9 cellular contexts compared by ENCODE assay signal in the genomic region with DNA sequence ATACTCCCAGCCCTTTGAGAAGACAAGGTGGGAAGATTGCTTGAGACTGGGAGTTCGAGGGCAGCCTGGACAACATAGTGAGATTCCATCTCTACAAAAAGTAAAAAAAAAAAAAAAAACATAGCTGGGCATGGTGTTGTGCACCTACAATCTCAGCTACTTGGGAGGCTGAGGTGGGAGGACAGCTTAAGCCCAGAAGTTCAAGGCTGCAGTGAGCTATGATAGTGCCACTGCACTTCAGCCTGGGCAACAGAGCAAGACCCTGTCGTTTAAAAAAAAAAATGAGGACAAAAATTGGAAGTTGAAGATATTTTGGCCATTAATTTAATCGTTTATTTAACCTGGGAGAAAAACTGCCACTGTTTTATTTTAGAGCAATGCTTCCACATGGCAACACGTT. TPM values are rescaled to one million over a fixed set of nuclear protein-coding genes. Genes with fewer than 3 reads are reported as not detected.
DNase-seq lines count a peak whose midpoint lies in the region; ATAC-seq and TF ChIP-seq lines count a peak whose summit lies in the region.
"Had no signal": no experiment of that assay in that cellular context is flagged by ENCODE, and none has a peak within 500 bp of the region (broad histone marks: within the 10 kb centered on the region; RNA-seq: fewer than 3 reads in every experiment).

No MANE protein-coding gene starts in this region.

- H3K27me3 Mint-ChIP-seq in activated CD8-positive, alpha-beta T cell treated with anti-CD3 and anti-CD28 coated beads for 36 hours, result peaks cover 3% of the 10 kb centered on the region

- H3K27ac ChIP-seq in SK-N-SH (ENCODE audit: low read depth in 2 of 2, low read length in 1 of 2) (peak overlapping the region in 1 of 2 experiments; percentile 45; a peak in 1 of 4 replicates), smooth muscle cell (ENCODE audit: low read depth) (no peak overlapping the region)
- H3K27ac ChIP-seq: adrenal gland had no signal

- H3K9ac ChIP-seq in SK-N-SH (peak overlapping the region; percentile 73; the same call in 1 of the 2 replicates), smooth muscle cell (ENCODE audit: low read depth) (no peak overlapping the region)

- H2AFZ ChIP-seq in SK-N-SH (ENCODE audit: low read depth) (no peak overlapping the region), smooth muscle cell (ENCODE audit: low read depth) (no peak overlapping the region)

- H3K36me3 Mint-ChIP-seq in activated CD8-positive, alpha-beta T cell treated with anti-CD3 and anti-CD28 coated beads for 36 hours (ENCODE audit: low read depth), result peaks cover 29% of the 10 kb centered on the region

- ATAC-seq in SK-N-SH treated with all-trans-retinoic acid at 6 μM for 48 hours (no peak), GM21619 (IDR thresholded peaks at IDR 0.05; ENCODE audit: unreplicated experiment) (no peak), HG03196 (IDR thresholded peaks at IDR 0.05; ENCODE audit: unreplicated experiment) (no peak), sciatic nerve (no peak)
- no peak for ATAC-seq in activated CD8-positive, alpha-beta T cell treated with anti-CD3 and anti-CD28 coated beads for 36 hours

- H3K4me3 Mint-ChIP-seq in activated CD8-positive, alpha-beta T cell treated with anti-CD3 and anti-CD28 coated beads for 36 hours, result peak overlapping the region; percentile 86

- H3K9me3 Mint-ChIP-seq in activated CD8-positive, alpha-beta T cell treated with anti-CD3 and anti-CD28 coated beads for 36 hours, result no peaks in the 10 kb centered on the region

- H3K9me2 ChIP-seq in SK-N-SH, result no peaks in the 10 kb centered on the region

- no peak for TF ChIP-seq RAD21 in SK-N-SH (IDR thresholded peaks at IDR 0.05; ENCODE audit: low read length)

- H3K36me3 ChIP-seq in SK-N-SH (replicated peaks in 1 of 2; ENCODE audit: control insufficient read depth in 1 of 2, insufficient read depth in 2 of 2, low read length in 1 of 2) (peaks cover 5 to 18% of the 10 kb centered on the region in 2 experiments), smooth muscle cell (ENCODE audit: low read depth) (no peaks in the 10 kb centered on the region)
- H3K36me3 ChIP-seq: adrenal gland had no signal

- DNase-seq in SK-N-SH (no peak), smooth muscle cell (lab: John Stamatoyannopoulos, UW; ENCODE audit: unreplicated experiment) (no peak), sciatic nerve (ENCODE audit: low spot score) (no peak)
- no peak for DNase-seq in activated CD8-positive, alpha-beta T cell treated with anti-CD3 and anti-CD28 coated beads for 36 hours

- TF ChIP-seq EP300 in SK-N-SH (IDR thresholded peaks at IDR 0.05; ENCODE audit: borderline replicate concordance in 1 of 2, low read depth in 1 of 2, low read length in 1 of 2), result no peak

- H3K9me3 ChIP-seq in SK-N-SH, result no peaks in the 10 kb centered on the region
- no peaks in the 10 kb centered on the region for H3K9me3 ChIP-seq in smooth muscle cell (replicated peaks; ENCODE audit: low read depth)
- H3K9me3 ChIP-seq: adrenal gland had no signal

- peaks cover 55% of the 10 kb centered on the region for H3K4me1 Mint-ChIP-seq in activated CD8-positive, alpha-beta T cell treated with anti-CD3 and anti-CD28 coated beads for 36 hours (ENCODE audit: low read depth)

- H3K27ac Mint-ChIP-seq in activated CD8-positive, alpha-beta T cell treated with anti-CD3 and anti-CD28 coated beads for 36 hours, result peak overlapping the region; percentile 66

- H3K4me1 ChIP-seq in SK-N-SH (ENCODE audit: control insufficient read depth in 1 of 2, insufficient read depth in 2 of 2, low read depth in 1 of 2, low read length in 1 of 2) (peaks cover 11 to 42% of the 10 kb centered on the region in 2 experiments; a peak in 3 of 4 replicates), smooth muscle cell (ENCODE audit: low read depth) (peaks cover 10% of the 10 kb centered on the region)

- H3F3A ChIP-seq in SK-N-SH (replicated peaks; ENCODE audit: insufficient read depth), result peaks cover 4% of the 10 kb centered on the region
- no peaks in the 10 kb centered on the region for H3F3A ChIP-seq in smooth muscle cell (ENCODE audit: low read depth)

- WGBS in SK-N-SH (ENCODE audit: low lambda C conversion rate), result 13% methylated on average over 4 of the region's 4 CpGs
- 72% methylated on average over 4 of the region's 4 CpGs for WGBS in smooth muscle cell (ENCODE audit: low lambda C conversion rate)

- intact Hi-C loops in activated CD8-positive, alpha-beta T cell treated with anti-CD3 and anti-CD28 coated beads for 36 hours (cut with micrococcal nuclease), result no loop called here
- intact Hi-C loops in sciatic nerve (cut with DNase I), result no loop called here

- TF ChIP-seq CTCF in SK-N-SH (IDR thresholded peaks at IDR 0.05) (no peak), smooth muscle cell (IDR thresholded peaks at IDR 0.05; ENCODE audit: borderline replicate concordance, insufficient read depth, poor library complexity, severe bottlenecking) (no peak)
- no peak for TF ChIP-seq CTCF in activated CD8-positive, alpha-beta T cell treated with anti-CD3 and anti-CD28 coated beads for 36 hours (IDR thresholded peaks at IDR 0.05)

- H3K79me2 ChIP-seq in SK-N-SH (ENCODE audit: insufficient read depth), result peaks cover 61% of the 10 kb centered on the region
- H3K79me2 ChIP-seq in smooth muscle cell (ENCODE audit: low read depth), result peaks cover 41% of the 10 kb centered on the region

- H3K4me3 ChIP-seq in SK-N-SH (ENCODE audit: low read depth in 2 of 2, low read length in 1 of 2) (peak overlapping the region; percentile 98 to 99), iPS-11a (ENCODE audit: low read depth, low read length) (peak overlapping the region; percentile 93), smooth muscle cell (peak overlapping the region; percentile 92)

- peaks cover 29% of the 10 kb centered on the region for H4K20me1 ChIP-seq in SK-N-SH (ENCODE audit: insufficient read depth)
- H4K20me1 ChIP-seq in smooth muscle cell (ENCODE audit: low read depth), result peaks cover 31% of the 10 kb centered on the region

- CTCF ChIA-PET in SK-N-SH (lab: Yijun Ruan, JAX), result interaction anchor here (0.6 to 2.1 kb wide), 3 partner anchors 178 to 209 kb away, joined by 3 to 9 read pairs (median 6); no protein-coding TSS in a partner anchor
- CTCF ChIA-PET in activated CD8-positive, alpha-beta T cell treated with anti-CD3 and anti-CD28 coated beads for 36 hours (lab: Charles Lee), result interaction anchor here (0.8 to 4.0 kb wide), 6 partner anchors 9 to 220 kb away, joined by 3 to 26 read pairs (median 6); a partner anchor contains a TSS

- no peaks in the 10 kb centered on the region for H3K27me3 ChIP-seq in SK-N-SH (ENCODE audit: insufficient read depth)
- no peaks in the 10 kb centered on the region for H3K27me3 ChIP-seq in smooth muscle cell (ENCODE audit: low read depth)
- H3K27me3 ChIP-seq: adrenal gland had no signal

- POLR2A ChIA-PET in SK-N-SH (lab: Yijun Ruan, JAX), result no interaction called here
- POLR2A ChIA-PET in activated CD8-positive, alpha-beta T cell treated with anti-CD3 and anti-CD28 coated beads for 36 hours (lab: Charles Lee), result interaction anchor here (1.0 to 2.0 kb wide), 5 partner anchors 17 to 221 kb away, joined by 3 to 9 read pairs (median 5); a partner anchor contains a TSS

- peak overlapping the region; percentile 97 for H3K4me2 ChIP-seq in SK-N-SH
- peak overlapping the region; percentile 99 for H3K4me2 ChIP-seq in smooth muscle cell

TF ChIP-seq in SK-N-SH, 30 proteins besides CTCF, POLR2A, EP300 and RAD21:
- TF ChIP-seq CHD2 (IDR thresholded peaks at IDR 0.05; ENCODE audit: low read length, partially characterized antibody), result no peak

TF ChIP-seq in SK-N-SH treated with all-trans-retinoic acid at 6 μM for 48 hours, 23 proteins besides CTCF, POLR2A, EP300 and RAD21 (continues in another document):
- TF ChIP-seq ESRRG (CRISPR knock-in tag; IDR thresholded peaks at IDR 0.05) (no peak), ZNF565 (CRISPR knock-in tag; conservative IDR thresholded peaks at IDR 0.05; ENCODE audit: low read depth) (no peak), ZNF70 (CRISPR knock-in tag; IDR thresholded peaks at IDR 0.05) (no peak), TOX (CRISPR knock-in tag; IDR thresholded peaks at IDR 0.05; ENCODE audit: borderline replicate concordance) (no peak), TCF4 (CRISPR knock-in tag; IDR thresholded peaks at IDR 0.05; ENCODE audit: borderline replicate concordance) (no peak), ZFP3 (CRISPR knock-in tag; IDR thresholded peaks at IDR 0.05) (no peak), BACH2 (CRISPR knock-in tag; IDR thresholded peaks at IDR 0.05; ENCODE audit: borderline replicate concordance) (no peak), RARB (CRISPR knock-in tag; IDR thresholded peaks at IDR 0.05) (no peak), ZFP30 (CRISPR knock-in tag; IDR thresholded peaks at IDR 0.05) (no peak), ZC3H10 (CRISPR knock-in tag; IDR thresholded peaks at IDR 0.05) (no peak)
- TF ChIP-seq, protein P1, sequence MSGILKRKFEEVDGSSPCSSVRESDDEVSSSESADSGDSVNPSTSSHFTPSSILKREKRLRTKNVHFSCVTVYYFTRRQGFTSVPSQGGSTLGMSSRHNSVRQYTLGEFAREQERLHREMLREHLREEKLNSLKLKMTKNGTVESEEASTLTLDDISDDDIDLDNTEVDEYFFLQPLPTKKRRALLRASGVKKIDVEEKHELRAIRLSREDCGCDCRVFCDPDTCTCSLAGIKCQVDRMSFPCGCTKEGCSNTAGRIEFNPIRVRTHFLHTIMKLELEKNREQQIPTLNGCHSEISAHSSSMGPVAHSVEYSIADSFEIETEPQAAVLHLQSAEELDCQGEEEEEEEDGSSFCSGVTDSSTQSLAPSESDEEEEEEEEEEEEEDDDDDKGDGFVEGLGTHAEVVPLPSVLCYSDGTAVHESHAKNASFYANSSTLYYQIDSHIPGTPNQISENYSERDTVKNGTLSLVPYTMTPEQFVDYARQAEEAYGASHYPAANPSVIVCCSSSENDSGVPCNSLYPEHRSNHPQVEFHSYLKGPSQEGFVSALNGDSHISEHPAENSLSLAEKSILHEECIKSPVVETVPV (CRISPR knock-in tag; IDR thresholded peaks at IDR 0.05), result no peak

RNA-seq across cellular contexts. Expression of a gene that starts 1.1 kb away (rescaled TPM):
- polyA plus RNA-seq in SK-N-SH (2012; rRNA removed) (9.9 and 12.5 TPM in 2 replicates), smooth muscle cell (2.8 and 3.0 TPM in 2 replicates)
- 4.7 and 6.4 TPM in 2 replicates for polyA plus RNA-seq in SK-N-SH (2012; cell fraction: cytosol; rRNA removed)
- 19.7 and 25.3 TPM in 2 replicates for polyA plus RNA-seq in SK-N-SH (2012; cell fraction: nucleus; rRNA removed)
- 10 to 100 TPM; 30.9 to 31.8 TPM for total RNA-seq in activated CD8-positive, alpha-beta T cell treated with anti-CD3 and anti-CD28 coated beads for 36 hours
- total RNA-seq in smooth muscle cell (5.8 and 6.2 TPM in 2 replicates), sciatic nerve (30.4 TPM)

RNA-seq across cellular contexts. Expression of a gene that starts 20.8 kb away (rescaled TPM):
- polyA plus RNA-seq in SK-N-SH (2012; rRNA removed) (9.5 and 10.1 TPM in 2 replicates), smooth muscle cell (1.7 and 1.9 TPM in 2 replicates)
- 9.0 and 9.9 TPM in 2 replicates for polyA plus RNA-seq in SK-N-SH (2012; cell fraction: cytosol; rRNA removed)
- polyA plus RNA-seq in SK-N-SH (2012; cell fraction: nucleus; rRNA removed), result 11.5 and 12.6 TPM in 2 replicates
- total RNA-seq in activated CD8-positive, alpha-beta T cell treated with anti-CD3 and anti-CD28 coated beads for 36 hours, result 10 to 100 TPM; 11.1 to 13.7 TPM
- total RNA-seq in smooth muscle cell (3.7 and 4.1 TPM in 2 replicates), sciatic nerve (65.8 TPM)
